ENCODE assay signal across 36 cellular contexts in the genomic region with DNA sequence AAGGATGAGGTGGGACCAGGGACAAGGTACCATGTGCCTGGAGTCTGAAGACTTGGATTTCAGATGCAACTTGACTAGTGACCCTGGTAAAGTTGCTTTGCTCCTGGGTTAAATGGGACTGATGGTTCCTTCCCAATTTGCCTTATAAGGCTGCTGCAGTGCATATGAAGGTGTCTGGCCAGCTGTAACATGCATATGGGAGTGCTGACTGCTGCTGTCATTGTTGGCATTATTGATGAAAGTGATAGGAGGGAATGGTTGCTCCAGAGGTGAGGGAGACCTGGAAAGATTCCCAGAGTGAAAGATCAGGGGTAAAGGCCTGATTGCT. TPM values are rescaled to one million over a fixed set of nuclear protein-coding genes. Genes with fewer than 3 reads are reported as not detected.
"Had no signal": no experiment of that assay in that cellular context is flagged by ENCODE, and none has a peak within 500 bp of the region (broad histone marks: within the 10 kb centered on the region; RNA-seq: fewer than 3 reads in every experiment).

No MANE protein-coding gene starts in this region.

- H3K4me1 Mint-ChIP-seq: activated naive CD4-positive, alpha-beta T cell treated with anti-CD3 and anti-CD28 coated beads, Interleukin-2, amount 10 ng/mL, durations not matched to agents 7 days and 5 days; T-cell had no signal

- H3K36me3 Mint-ChIP-seq: activated naive CD4-positive, alpha-beta T cell treated with anti-CD3 and anti-CD28 coated beads, Interleukin-2, amount 10 ng/mL, durations not matched to agents 7 days and 5 days had no signal

- H3K4me3 ChIP-seq: MG63, Peyer's patch, SJSA1 had no signal

- H3K27ac Mint-ChIP-seq: activated CD4-positive, alpha-beta memory T cell treated with anti-CD3 and anti-CD28 coated beads, Interleukin-2, amount 10 ng/mL, durations not matched to agents 7 days and 5 days; activated naive CD4-positive, alpha-beta T cell treated with anti-CD3 and anti-CD28 coated beads, Interleukin-2, amount 10 ng/mL, durations not matched to agents 7 days and 5 days; activated naive CD8-positive, alpha-beta T cell; T-cell had no signal

- H3K9me3 ChIP-seq: MG63, Peyer's patch, SJSA1, SK-N-SH had no signal

- H3K4me1 ChIP-seq: Peyer's patch, SJSA1 had no signal

- H3K36me3 ChIP-seq: brain microvascular endothelial cell, MG63, Peyer's patch, SJSA1, WERI-Rb-1 had no signal

- H3K4me3 Mint-ChIP-seq: activated CD4-positive, alpha-beta memory T cell treated with anti-CD3 and anti-CD28 coated beads, Interleukin-2, amount 10 ng/mL, durations not matched to agents 7 days and 5 days; activated naive CD4-positive, alpha-beta T cell treated with anti-CD3 and anti-CD28 coated beads, Interleukin-2, amount 10 ng/mL, durations not matched to agents 7 days and 5 days; activated naive CD8-positive, alpha-beta T cell; IgD-negative memory B cell; T-cell had no signal

- DNase-seq: activated CD4-positive, alpha-beta memory T cell treated with anti-CD3 and anti-CD28 coated beads, Interleukin-2, amount 10 ng/mL, durations not matched to agents 7 days and 5 days; activated CD4-positive, alpha-beta T cell treated with anti-CD3 and anti-CD28 coated beads for 1 hour; activated CD4-positive, alpha-beta T cell treated with anti-CD3 and anti-CD28 coated beads for 48 hours; activated CD4-positive, CD25-positive, alpha-beta regulatory T cell; activated effector memory CD4-positive, alpha-beta T cell treated with Interleukin-2 at 50 U/mL for 16 hours; activated naive CD4-positive, alpha-beta T cell treated with anti-CD3 and anti-CD28 coated beads, Interleukin-2, amount 10 ng/mL, durations not matched to agents 7 days and 5 days; activated T-cell treated with anti-CD3 and anti-CD28 coated beads, Interleukin-2, amount 50 U/mL, for 48 hours; amniotic stem cell; aorta; brain microvascular endothelial cell; central memory CD4-positive, alpha-beta T cell; Kasumi-1; KBM-7; MG63; NCI-H1048; NCI-H1105 treated with DMSO at 0.1 percent for 48 hours; NCI-H1436; NCI-H1694 treated with DMSO at 0.1 percent for 48 hours; NCI-H2029; NCI-H345; NCI-H524 treated with DMSO at 0.1 percent for 48 hours; NK-92 treated with Interleukin-12 subunit alpha and Interleukin-12 subunit beta, amount 100 ng/mL, for 24 hours; PC-3; RPMI8226; SHP77 treated with DMSO at 0.1 percent for 48 hours; SK-N-SH; T-cell; T-helper 2 cell; T-helper 9 cell; WERI-Rb-1 had no signal

- H3K27ac ChIP-seq: brain microvascular endothelial cell, Peyer's patch, SJSA1, WERI-Rb-1 had no signal

- H3K27me3 ChIP-seq: brain microvascular endothelial cell, MG63, Peyer's patch, SJSA1 had no signal

- ATAC-seq: PC-3, T-cell had no signal

RNA-seq across cellular contexts. Expression of a gene that starts 20.5 kb away (rescaled TPM):
- total RNA-seq: activated CD4-positive, alpha-beta memory T cell treated with anti-CD3 and anti-CD28 coated beads, Interleukin-2, amount 10 ng/mL, durations not matched to agents 7 days and 5 days; activated CD8-positive, alpha-beta memory T cell treated with anti-CD3 and anti-CD28 coated beads for 36 hours; aorta; NCI-H460; PC-3; Peyer's patch; SJSA1 had no signal

RNA-seq across cellular contexts. Expression of a gene that starts 45.9 kb away (rescaled TPM):
- total RNA-seq: NCI-H460, SJSA1 had no signal

RNA-seq across cellular contexts. Expression of a gene that starts 50.8 kb away (rescaled TPM):
- total RNA-seq: NCI-H460, SJSA1 had no signal
